ENCODE assay signal across 18 cellular contexts in genomic region chr7:41130021-41130420, GRCh38.
"Had no signal": no experiment of that assay in that cellular context is flagged by ENCODE, and none has a peak within 500 bp of the region (broad histone marks: within the 10 kb centered on the region; RNA-seq: fewer than 3 reads in every experiment).

No MANE protein-coding gene starts in this region.

- H3K36me3 Mint-ChIP-seq: activated naive CD4-positive, alpha-beta T cell treated with anti-CD3 and anti-CD28 coated beads, Interleukin-2, amount 50 U/mL, for 72 hours had no signal

- H3K27ac ChIP-seq: adrenal gland, cardiac muscle cell, thyroid gland had no signal

- H3K4me3 ChIP-seq: adrenal gland, cardiac muscle cell, lung, thyroid gland had no signal

- H3K9me3 ChIP-seq: adrenal gland, thyroid gland had no signal

- H3K36me3 ChIP-seq: adrenal gland, cardiac muscle cell, thyroid gland had no signal

- H3K9me3 Mint-ChIP-seq: activated naive CD4-positive, alpha-beta T cell treated with anti-CD3 and anti-CD28 coated beads, Interleukin-2, amount 50 U/mL, for 72 hours; nephron; T-helper 1 cell treated with Interleukin-12 subunit alpha and Interleukin-12 subunit beta and Interleukin-4 antibody, amounts not matched to agents 30 μg/mL and 1 μg/mL, for 36 hours had no signal

- H3K4me3 Mint-ChIP-seq: effector memory CD8-positive, alpha-beta T cell; nephron; T-helper 1 cell treated with Interleukin-12 subunit alpha and Interleukin-12 subunit beta and Interleukin-4 antibody, amounts not matched to agents 30 μg/mL and 1 μg/mL, for 36 hours had no signal

- DNase-seq: activated CD4-positive, alpha-beta T cell treated with anti-CD3 and anti-CD28 coated beads, Interleukin-2, amount 50 U/mL, for 1 hour; activated CD4-positive, CD25-positive, alpha-beta regulatory T cell treated with anti-CD3 and anti-CD28 coated beads, Interleukin-2, amount 50 U/mL, for 72 hours; activated gamma-delta T cell treated with Interleukin-2 at 50 U/mL for 16 hours; adrenal gland; effector memory CD8-positive, alpha-beta T cell; foreskin fibroblast; hypothalamus; islet precursor cell; left colon; midbrain; stimulated activated CD4-positive, alpha-beta T cell treated with anti-CD3 and anti-CD28 coated beads, Interleukin-2, amount 100 ng/mL, for 24 hours; stimulated activated naive CD4-positive, alpha-beta T cell treated with Interleukin-2 at 50 U/mL for 16 hours; thyroid gland had no signal

- H3K27me3 Mint-ChIP-seq: effector memory CD8-positive, alpha-beta T cell had no signal

- ATAC-seq: activated naive CD4-positive, alpha-beta T cell treated with anti-CD3 and anti-CD28 coated beads, Interleukin-2, amount 50 U/mL, for 72 hours; effector memory CD8-positive, alpha-beta T cell; left colon had no signal

- H3K27me3 ChIP-seq: adrenal gland, cardiac muscle cell, thyroid gland had no signal

- H3K4me1 ChIP-seq: adrenal gland had no signal

- H3K27ac Mint-ChIP-seq: activated naive CD4-positive, alpha-beta T cell treated with anti-CD3 and anti-CD28 coated beads, Interleukin-2, amount 50 U/mL, for 72 hours; effector memory CD8-positive, alpha-beta T cell; T-helper 1 cell treated with Interleukin-12 subunit alpha and Interleukin-12 subunit beta and Interleukin-4 antibody, amounts not matched to agents 30 μg/mL and 1 μg/mL, for 36 hours had no signal
